Comparison of ENCODE assay signal across 14 cellular contexts in genomic region chr12:21642707-21643389, GRCh38. TPM values are rescaled to one million over a fixed set of nuclear protein-coding genes. Genes with fewer than 3 reads are reported as not detected.
DNase-seq lines count a peak whose midpoint lies in the region; ATAC-seq, FAIRE-seq and TF ChIP-seq lines count a peak whose summit lies in the region.
"Had no signal": no experiment of that assay in that cellular context is flagged by ENCODE, and none has a peak within 500 bp of the region (broad histone marks: within the 10 kb centered on the region; RNA-seq: fewer than 3 reads in every experiment).

No MANE protein-coding gene starts in this region.

- no peaks in the 10 kb centered on the region for H3K9me3 Mint-ChIP-seq in activated CD8-positive, alpha-beta memory T cell treated with anti-CD3 and anti-CD28 coated beads, Interleukin-2, amount 10 ng/mL, durations not matched to agents 7 days and 5 days (ENCODE audit: low read depth)
- H3K9me3 Mint-ChIP-seq in activated naive CD8-positive, alpha-beta T cell treated with anti-CD3 and anti-CD28 coated beads, Interleukin-2, amount 50 U/mL, for 24 hours = no peaks in the 10 kb centered on the region

- H3K36me3 ChIP-seq in pancreas = peaks cover 0 to 32% (median 4%) of the 10 kb centered on the region in 3 donors

- peak overlapping the region; percentile 40 for H3K27ac Mint-ChIP-seq in activated CD8-positive, alpha-beta memory T cell treated with anti-CD3 and anti-CD28 coated beads, Interleukin-2, amount 10 ng/mL, durations not matched to agents 7 days and 5 days
- peak overlapping the region; percentile 60 for H3K27ac Mint-ChIP-seq in activated naive CD8-positive, alpha-beta T cell treated with anti-CD3 and anti-CD28 coated beads, Interleukin-2, amount 50 U/mL, for 24 hours

- no peaks in the 10 kb centered on the region for H3K27me3 Mint-ChIP-seq in activated CD8-positive, alpha-beta memory T cell treated with anti-CD3 and anti-CD28 coated beads, Interleukin-2, amount 10 ng/mL, durations not matched to agents 7 days and 5 days
- no peaks in the 10 kb centered on the region for H3K27me3 Mint-ChIP-seq in activated naive CD8-positive, alpha-beta T cell treated with anti-CD3 and anti-CD28 coated beads, Interleukin-2, amount 50 U/mL, for 24 hours

- H3K27ac ChIP-seq in pancreas = peak overlapping the region in 3 of 4 donors; percentile 8 to 44 (median 14)
- H3K27ac ChIP-seq: transverse colon had no signal

- 24 to 25% methylated on average over 1 of the region's 1 CpG for WGBS in pancreas, 2 donors

- TF ChIP-seq CTCF in pancreas (IDR thresholded peaks at IDR 0.05) = no peak

- peaks cover 57% of the 10 kb centered on the region for H3K4me1 Mint-ChIP-seq in activated CD8-positive, alpha-beta memory T cell treated with anti-CD3 and anti-CD28 coated beads, Interleukin-2, amount 10 ng/mL, durations not matched to agents 7 days and 5 days
- peaks cover 79% of the 10 kb centered on the region for H3K4me1 Mint-ChIP-seq in activated naive CD8-positive, alpha-beta T cell treated with anti-CD3 and anti-CD28 coated beads, Interleukin-2, amount 50 U/mL, for 24 hours

- no peak for FAIRE-seq in pancreas (lab: Jason Lieb, UNC)
- FAIRE-seq: HepG2 had no signal

- peaks cover 77% of the 10 kb centered on the region for H3K36me3 Mint-ChIP-seq in activated CD8-positive, alpha-beta memory T cell treated with anti-CD3 and anti-CD28 coated beads, Interleukin-2, amount 10 ng/mL, durations not matched to agents 7 days and 5 days
- peaks cover 83% of the 10 kb centered on the region for H3K36me3 Mint-ChIP-seq in activated naive CD8-positive, alpha-beta T cell treated with anti-CD3 and anti-CD28 coated beads, Interleukin-2, amount 50 U/mL, for 24 hours (ENCODE audit: low read depth)

- peaks cover 27 to 37% (median 30%) of the 10 kb centered on the region in 3 donors for H3K4me1 ChIP-seq in pancreas

- no peaks in the 10 kb centered on the region for H3K9me3 ChIP-seq in pancreas
- H3K9me3 ChIP-seq: SK-N-SH, transverse colon had no signal

- intact Hi-C loops in pancreas (cut with DNase I) = no loop called here

- no peak overlapping the region for H3K4me3 ChIP-seq in pancreas
- H3K4me3 ChIP-seq: transverse colon had no signal

- DNase-seq in activated CD8-positive, alpha-beta memory T cell treated with anti-CD3 and anti-CD28 coated beads, Interleukin-2, amount 10 ng/mL, durations not matched to agents 7 days and 5 days = no peak
- no peak for DNase-seq in activated CD8-positive, alpha-beta memory T cell treated with anti-CD3 and anti-CD28 coated beads, Interleukin-2, amount 50 U/mL, for 4 hours
- DNase-seq in activated naive CD8-positive, alpha-beta T cell treated with anti-CD3 and anti-CD28 coated beads, Interleukin-2, amount 50 U/mL, for 24 hours = no peak
- DNase-seq in pancreas = no peak
- no peak for DNase-seq in activated effector memory CD4-positive, alpha-beta T cell treated with anti-CD3 and anti-CD28 coated beads, Interleukin-2, amount 50 U/mL, for 16 hours
- no peak for DNase-seq in Kasumi-1 (lab: John Stamatoyannopoulos, UW)
- DNase-seq: nucleus accumbens; SK-N-SH; stimulated activated CD4-positive, alpha-beta T cell treated with anti-CD3 and anti-CD28 coated beads, Interleukin-4, amount 100 ng/mL, for 24 hours; transverse colon had no signal

- H3K4me3 Mint-ChIP-seq in activated CD8-positive, alpha-beta memory T cell treated with anti-CD3 and anti-CD28 coated beads, Interleukin-2, amount 10 ng/mL, durations not matched to agents 7 days and 5 days = no peak overlapping the region
- no peak overlapping the region for H3K4me3 Mint-ChIP-seq in activated naive CD8-positive, alpha-beta T cell treated with anti-CD3 and anti-CD28 coated beads, Interleukin-2, amount 50 U/mL, for 24 hours

- ATAC-seq in activated CD8-positive, alpha-beta memory T cell treated with anti-CD3 and anti-CD28 coated beads, Interleukin-2, amount 10 ng/mL, durations not matched to agents 7 days and 5 days = no peak
- peak; percentile 84 for ATAC-seq in HG02852 (IDR thresholded peaks at IDR 0.05; ENCODE audit: unreplicated experiment)
- ATAC-seq in activated naive CD8-positive, alpha-beta T cell treated with anti-CD3 and anti-CD28 coated beads, Interleukin-2, amount 50 U/mL, for 24 hours = peak; percentile 82
- ATAC-seq in pancreas = peak in 2 of 4 donors; percentile 38 to 58
- ATAC-seq in HG02642 (IDR thresholded peaks at IDR 0.05; ENCODE audit: poor library complexity, unreplicated experiment) = no peak
- ATAC-seq: HepG2 had no signal

- H3K27me3 ChIP-seq in pancreas = no peaks in the 10 kb centered on the region
- H3K27me3 ChIP-seq: transverse colon had no signal

- CTCF ChIA-PET in activated CD8-positive, alpha-beta memory T cell treated with anti-CD3 and anti-CD28 coated beads, Interleukin-2, amount 10 ng/mL, durations not matched to agents 7 days and 5 days (lab: Charles Lee) = interaction anchor here (0.9 to 1.0 kb wide), 2 partner anchors 15 to 38 kb away, joined by 3 to 4 read pairs; partner anchors contain the start of gene LDHB

RNA-seq across cellular contexts. Expression of gene LDHB, which starts 14.8 kb away (rescaled TPM):
- total RNA-seq in activated CD8-positive, alpha-beta memory T cell treated with anti-CD3 and anti-CD28 coated beads, Interleukin-2, amount 10 ng/mL, durations not matched to agents 7 days and 5 days = 1,000 to 10,000 TPM in 1 of 2 experiments, 100 to 1,000 TPM in 1; 907 to 1,215 TPM
- 100 to 1,000 TPM; 216 to 364 (median 247) TPM for total RNA-seq in pancreas
- 100 to 1,000 TPM in 1 of 2 donors, 10 to 100 TPM in 1; 97.6 to 108 TPM for polyA plus RNA-seq in pancreas
- total RNA-seq: HepG2 had no signal

RNA-seq across cellular contexts. Expression of gene GYS2, which starts 38.2 kb away (rescaled TPM):
- total RNA-seq in activated CD8-positive, alpha-beta memory T cell treated with anti-CD3 and anti-CD28 coated beads, Interleukin-2, amount 10 ng/mL, durations not matched to agents 7 days and 5 days = not detected
- not detected for total RNA-seq in pancreas
- polyA plus RNA-seq in pancreas = not detected
- total RNA-seq: dermis microvascular lymphatic vessel endothelial cell, HepG2 had no signal
- polyA plus RNA-seq: HepG2, SK-N-SH had no signal

Comparison
In these comparisons a context has a peak if more than half of its experiments do, and no peak if none do; other contexts are left out.
1. ATAC-seq: peak in HG02852 (single experiment) and activated naive CD8-positive, alpha-beta T cell treated with anti-CD3 and anti-CD28 coated beads, Interleukin-2, amount 50 U/mL, for 24 hours (single experiment); none in activated CD8-positive, alpha-beta memory T cell treated with anti-CD3 and anti-CD28 coated beads, Interleukin-2, amount 10 ng/mL, durations not matched to agents 7 days and 5 days (single experiment) and HG02642 (single experiment).